1 cellular context compared by ENCODE assay signal in the genomic region with DNA sequence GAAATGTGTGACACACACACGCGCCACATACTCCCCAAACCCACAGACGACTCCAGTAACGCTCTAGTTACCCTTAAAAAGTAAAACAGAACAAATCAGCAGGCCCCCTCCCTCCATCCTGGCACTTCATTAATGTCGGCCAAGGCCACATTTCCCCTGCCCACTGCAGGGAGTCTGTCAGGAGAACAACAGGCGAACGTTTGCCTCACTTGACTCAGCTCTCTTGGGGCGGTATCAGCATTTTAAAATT.
TF ChIP-seq lines count a peak whose summit lies in the region.

No MANE protein-coding gene starts in this region.

TF ChIP-seq in GM23338, 12 proteins besides CTCF, POLR2A, EP300 and RAD21 (continued from another document):
- TF ChIP-seq, protein P1, sequence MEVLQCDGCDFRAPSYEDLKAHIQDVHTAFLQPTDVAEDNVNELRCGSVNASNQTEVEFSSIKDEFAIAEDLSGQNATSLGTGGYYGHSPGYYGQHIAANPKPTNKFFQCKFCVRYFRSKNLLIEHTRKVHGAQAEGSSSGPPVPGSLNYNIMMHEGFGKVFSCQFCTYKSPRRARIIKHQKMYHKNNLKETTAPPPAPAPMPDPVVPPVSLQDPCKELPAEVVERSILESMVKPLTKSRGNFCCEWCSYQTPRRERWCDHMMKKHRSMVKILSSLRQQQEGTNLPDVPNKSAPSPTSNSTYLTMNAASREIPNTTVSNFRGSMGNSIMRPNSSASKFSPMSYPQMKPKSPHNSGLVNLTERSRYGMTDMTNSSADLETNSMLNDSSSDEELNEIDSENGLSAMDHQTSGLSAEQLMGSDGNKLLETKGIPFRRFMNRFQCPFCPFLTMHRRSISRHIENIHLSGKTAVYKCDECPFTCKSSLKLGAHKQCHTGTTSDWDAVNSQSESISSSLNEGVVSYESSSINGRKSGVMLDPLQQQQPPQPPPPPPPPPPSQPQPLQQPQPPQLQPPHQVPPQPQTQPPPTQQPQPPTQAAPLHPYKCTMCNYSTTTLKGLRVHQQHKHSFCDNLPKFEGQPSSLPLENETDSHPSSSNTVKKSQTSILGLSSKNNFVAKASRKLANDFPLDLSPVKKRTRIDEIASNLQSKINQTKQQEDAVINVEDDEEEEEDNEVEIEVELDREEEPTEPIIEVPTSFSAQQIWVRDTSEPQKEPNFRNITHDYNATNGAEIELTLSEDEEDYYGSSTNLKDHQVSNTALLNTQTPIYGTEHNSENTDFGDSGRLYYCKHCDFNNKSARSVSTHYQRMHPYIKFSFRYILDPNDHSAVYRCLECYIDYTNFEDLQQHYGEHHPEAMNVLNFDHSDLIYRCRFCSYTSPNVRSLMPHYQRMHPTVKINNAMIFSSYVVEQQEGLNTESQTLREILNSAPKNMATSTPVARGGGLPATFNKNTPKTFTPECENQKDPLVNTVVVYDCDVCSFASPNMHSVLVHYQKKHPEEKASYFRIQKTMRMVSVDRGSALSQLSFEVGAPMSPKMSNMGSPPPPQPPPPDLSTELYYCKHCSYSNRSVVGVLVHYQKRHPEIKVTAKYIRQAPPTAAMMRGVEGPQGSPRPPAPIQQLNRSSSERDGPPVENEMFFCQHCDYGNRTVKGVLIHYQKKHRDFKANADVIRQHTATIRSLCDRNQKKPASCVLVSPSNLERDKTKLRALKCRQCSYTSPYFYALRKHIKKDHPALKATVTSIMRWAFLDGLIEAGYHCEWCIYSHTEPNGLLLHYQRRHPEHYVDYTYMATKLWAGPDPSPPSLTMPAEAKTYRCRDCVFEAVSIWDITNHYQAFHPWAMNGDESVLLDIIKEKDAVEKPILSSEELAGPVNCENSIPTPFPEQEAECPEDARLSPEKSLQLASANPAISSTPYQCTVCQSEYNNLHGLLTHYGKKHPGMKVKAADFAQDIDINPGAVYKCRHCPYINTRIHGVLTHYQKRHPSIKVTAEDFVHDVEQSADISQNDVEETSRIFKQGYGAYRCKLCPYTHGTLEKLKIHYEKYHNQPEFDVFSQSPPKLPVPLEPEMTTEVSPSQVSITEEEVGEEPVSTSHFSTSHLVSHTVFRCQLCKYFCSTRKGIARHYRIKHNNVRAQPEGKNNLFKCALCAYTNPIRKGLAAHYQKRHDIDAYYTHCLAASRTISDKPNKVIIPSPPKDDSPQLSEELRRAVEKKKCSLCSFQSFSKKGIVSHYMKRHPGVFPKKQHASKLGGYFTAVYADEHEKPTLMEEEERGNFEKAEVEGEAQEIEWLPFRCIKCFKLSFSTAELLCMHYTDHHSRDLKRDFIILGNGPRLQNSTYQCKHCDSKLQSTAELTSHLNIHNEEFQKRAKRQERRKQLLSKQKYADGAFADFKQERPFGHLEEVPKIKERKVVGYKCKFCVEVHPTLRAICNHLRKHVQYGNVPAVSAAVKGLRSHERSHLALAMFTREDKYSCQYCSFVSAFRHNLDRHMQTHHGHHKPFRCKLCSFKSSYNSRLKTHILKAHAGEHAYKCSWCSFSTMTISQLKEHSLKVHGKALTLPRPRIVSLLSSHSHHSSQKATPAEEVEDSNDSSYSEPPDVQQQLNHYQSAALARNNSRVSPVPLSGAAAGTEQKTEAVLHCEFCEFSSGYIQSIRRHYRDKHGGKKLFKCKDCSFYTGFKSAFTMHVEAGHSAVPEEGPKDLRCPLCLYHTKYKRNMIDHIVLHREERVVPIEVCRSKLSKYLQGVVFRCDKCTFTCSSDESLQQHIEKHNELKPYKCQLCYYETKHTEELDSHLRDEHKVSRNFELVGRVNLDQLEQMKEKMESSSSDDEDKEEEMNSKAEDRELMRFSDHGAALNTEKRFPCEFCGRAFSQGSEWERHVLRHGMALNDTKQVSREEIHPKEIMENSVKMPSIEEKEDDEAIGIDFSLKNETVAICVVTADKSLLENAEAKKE (CRISPR knock-in tag; IDR thresholded peaks at IDR 0.05) = no peak
